8 cellular contexts compared by ENCODE assay signal in the genomic region with DNA sequence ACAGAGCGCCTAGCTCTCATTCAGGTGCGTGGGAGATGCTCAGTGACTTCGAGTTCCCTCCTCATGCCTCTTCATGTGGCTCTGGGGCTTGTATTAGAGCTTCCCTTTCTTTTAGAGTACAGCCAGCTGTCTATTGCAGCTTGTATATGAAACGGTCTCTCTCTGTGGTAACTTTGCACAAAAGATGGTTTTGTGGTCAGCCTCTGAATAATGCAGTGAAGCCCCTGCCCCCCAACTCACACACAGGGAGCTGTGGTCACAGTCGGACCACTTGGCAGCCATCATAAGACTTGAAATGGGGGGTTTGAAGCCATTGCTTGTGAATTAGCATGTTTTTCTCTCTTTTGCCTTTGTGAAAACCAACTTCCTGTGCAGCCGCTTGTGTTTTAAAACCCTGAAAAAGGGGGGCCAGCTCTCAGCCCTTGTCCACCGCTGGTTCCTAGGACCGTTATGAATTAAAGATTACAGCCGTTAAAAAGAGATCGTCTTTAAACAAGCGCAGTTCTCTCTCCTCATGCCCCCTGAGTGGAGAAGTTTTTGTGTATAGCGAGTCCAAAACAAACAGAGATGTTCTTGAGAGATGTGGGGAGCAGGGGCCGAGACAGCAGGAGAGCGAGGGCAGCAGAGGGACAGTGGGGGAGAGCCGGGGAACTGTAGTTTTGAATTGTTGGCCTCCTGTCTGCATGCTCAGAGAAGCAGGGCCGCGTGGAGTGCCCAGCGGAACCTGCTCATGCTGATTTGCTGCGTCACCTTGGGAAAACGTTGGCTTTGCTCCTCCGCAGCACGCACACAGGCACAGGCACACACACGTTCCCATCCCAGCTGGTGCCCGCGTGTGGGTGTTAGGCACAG.
DNase-seq lines count a peak whose midpoint lies in the region; ATAC-seq lines count a peak whose summit lies in the region.

No MANE protein-coding gene starts in this region.

- peak; percentile 63 for ATAC-seq in HG03097 (IDR thresholded peaks at IDR 0.05; ENCODE audit: low FRiP score, unreplicated experiment)
- ATAC-seq in stimulated activated naive CD8-positive, alpha-beta T cell treated with anti-CD3 and anti-CD28 coated beads, Interleukin-15, amount 100 ng/mL, for 72 hours: peak; percentile 96

- peak; percentile 33 for DNase-seq in stimulated activated CD4-positive, alpha-beta T cell treated with anti-CD3 and anti-CD28 coated beads, Interleukin-2, amount 100 ng/mL, for 4 hours (ENCODE audit: low read depth)
- DNase-seq in stimulated activated CD4-positive, alpha-beta T cell treated with anti-CD3 and anti-CD28 coated beads, Interleukin-1b, Interleukin-23, amount 100 ng/mL, for 48 hours: no peak
- DNase-seq in UCSD-AML1 (lab: John Stamatoyannopoulos, UW; ENCODE audit: unreplicated experiment) (peak; percentile 48), globus pallidus (ENCODE audit: low spot score) (peak; percentile 52), NCI-H146 treated with DMSO at 0.1 percent for 48 hours (lab: John Stamatoyannopoulos, UW; ENCODE audit: unreplicated experiment) (no peak), GM03348 (ENCODE audit: low spot score) (no peak)
- DNase-seq in stimulated activated naive CD8-positive, alpha-beta T cell treated with anti-CD3 and anti-CD28 coated beads, Interleukin-15, amount 100 ng/mL, for 72 hours: peak; percentile 63 to 87

- H3K4me1 Mint-ChIP-seq in stimulated activated naive CD8-positive, alpha-beta T cell treated with anti-CD3 and anti-CD28 coated beads, Interleukin-15, amount 100 ng/mL, for 72 hours: peaks cover 86% of the 10 kb centered on the region

- no peaks in the 10 kb centered on the region for H3K9me3 Mint-ChIP-seq in stimulated activated naive CD8-positive, alpha-beta T cell treated with anti-CD3 and anti-CD28 coated beads, Interleukin-15, amount 100 ng/mL, for 72 hours

- H3K4me3 Mint-ChIP-seq in stimulated activated naive CD8-positive, alpha-beta T cell treated with anti-CD3 and anti-CD28 coated beads, Interleukin-15, amount 100 ng/mL, for 72 hours: peak overlapping the region; percentile 64 to 70

- H3K27ac Mint-ChIP-seq in stimulated activated naive CD8-positive, alpha-beta T cell treated with anti-CD3 and anti-CD28 coated beads, Interleukin-15, amount 100 ng/mL, for 72 hours: peak overlapping the region; percentile 98 to 99

- no peaks in the 10 kb centered on the region for H3K27me3 Mint-ChIP-seq in stimulated activated naive CD8-positive, alpha-beta T cell treated with anti-CD3 and anti-CD28 coated beads, Interleukin-15, amount 100 ng/mL, for 72 hours

Comparison
In these comparisons a context has a peak if more than half of its experiments do, and no peak if none do; other contexts are left out.
1. DNase-seq: peak in stimulated activated CD4-positive, alpha-beta T cell treated with anti-CD3 and anti-CD28 coated beads, Interleukin-2, amount 100 ng/mL, for 4 hours (single experiment), UCSD-AML1 (single experiment), globus pallidus (single experiment) and stimulated activated naive CD8-positive, alpha-beta T cell treated with anti-CD3 and anti-CD28 coated beads, Interleukin-15, amount 100 ng/mL, for 72 hours (2 of 2); none in stimulated activated CD4-positive, alpha-beta T cell treated with anti-CD3 and anti-CD28 coated beads, Interleukin-1b, Interleukin-23, amount 100 ng/mL, for 48 hours (single experiment), NCI-H146 treated with DMSO at 0.1 percent for 48 hours (single experiment) and GM03348 (single experiment).